18 cellular contexts compared by ENCODE assay signal in the genomic region with DNA sequence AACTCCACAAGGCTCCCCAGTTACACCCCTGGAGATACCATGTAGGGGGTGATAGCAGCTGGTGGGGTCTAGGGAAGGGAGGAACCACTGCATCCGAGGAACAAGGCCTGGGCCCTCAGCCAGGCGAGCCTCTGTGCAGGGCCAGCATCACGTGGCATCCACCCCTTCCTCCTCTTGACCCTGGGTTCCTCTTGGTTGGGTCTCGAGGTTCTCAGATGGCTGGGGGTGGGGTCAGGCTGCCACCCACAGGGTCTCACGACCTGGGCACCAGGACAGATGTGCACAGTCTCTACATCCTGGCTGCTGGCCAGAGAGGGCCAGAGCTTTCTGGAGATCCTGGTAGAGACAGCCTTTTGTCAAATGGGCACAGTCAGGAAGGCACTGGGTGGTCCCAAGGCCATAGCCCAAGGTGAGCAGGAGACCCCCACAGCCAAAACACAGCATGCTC. TPM values are rescaled to one million over a fixed set of nuclear protein-coding genes. Genes with fewer than 3 reads are reported as not detected.
A peak's percentile ranks its signal among the peaks of the same experiment; 100 is the strongest.
DNase-seq lines count a peak whose midpoint lies in the region; ATAC-seq and TF ChIP-seq lines count a peak whose summit lies in the region.
"Had no signal": no experiment of that assay in that cellular context is flagged by ENCODE, and none has a peak within 500 bp of the region (broad histone marks: within the 10 kb centered on the region; RNA-seq: fewer than 3 reads in every experiment).

No MANE protein-coding gene starts in this region.

- ATAC-seq in activated T-cell treated with anti-CD3 and anti-CD28 coated beads, Interleukin-2, amount 50 U/mL, for 4 hours: no peak
- ATAC-seq: activated T-helper 17 cell treated with anti-CD3 and anti-CD28 coated beads, Interleukin-2, amount 50 U/mL, for 72 hours; heart right ventricle; Panc1 had no signal

- no peak overlapping the region for H3K4me3 Mint-ChIP-seq in activated T-cell treated with anti-CD3 and anti-CD28 coated beads, Interleukin-2, amount 50 U/mL, for 4 hours
- H3K4me3 Mint-ChIP-seq: activated T-helper 17 cell treated with anti-CD3 and anti-CD28 coated beads, Interleukin-2, amount 50 U/mL, for 72 hours had no signal

- no peaks in the 10 kb centered on the region for H3K27me3 Mint-ChIP-seq in activated T-cell treated with anti-CD3 and anti-CD28 coated beads, Interleukin-2, amount 50 U/mL, for 4 hours (ENCODE audit: low read depth)
- H3K27me3 Mint-ChIP-seq: activated T-helper 17 cell treated with anti-CD3 and anti-CD28 coated beads, Interleukin-2, amount 50 U/mL, for 72 hours had no signal

- H3K27ac ChIP-seq in RWPE1: peak overlapping the region; percentile 98
- H3K27ac ChIP-seq: cardiac muscle cell, epithelial cell of prostate, heart right ventricle had no signal

- CTCF ChIA-PET in RWPE1 (lab: Yijun Ruan, JAX): interaction anchor here (0.6 kb wide), 2 partner anchors 13 to 371 kb away, joined by 3 read pairs; no protein-coding TSS in a partner anchor

- H3K36me3 Mint-ChIP-seq in activated T-cell treated with anti-CD3 and anti-CD28 coated beads, Interleukin-2, amount 50 U/mL, for 4 hours (ENCODE audit: insufficient read depth): peaks cover 4% of the 10 kb centered on the region

- TF ChIP-seq CTCF in RWPE1 (conservative IDR thresholded peaks at IDR 0.05; ENCODE audit: low read depth): no peak

- peaks cover 15% of the 10 kb centered on the region for H3K4me1 Mint-ChIP-seq in activated T-cell treated with anti-CD3 and anti-CD28 coated beads, Interleukin-2, amount 50 U/mL, for 4 hours (ENCODE audit: low read depth)

- POLR2A ChIA-PET in RWPE1 (lab: Yijun Ruan, JAX; ENCODE audit: low non-redundant PET): no interaction called here

- DNase-seq in Ammon's horn (ENCODE audit: low spot score): peak; percentile 71
- DNase-seq in RWPE1 (ENCODE audit: low spot score): no peak
- peak; percentile 40 for DNase-seq in islet precursor cell
- peak; percentile 53 for DNase-seq in pons (ENCODE audit: low spot score)
- no peak for DNase-seq in NCI-H146 treated with DMSO at 0.1 percent for 48 hours (lab: John Stamatoyannopoulos, UW; ENCODE audit: unreplicated experiment)
- no peak for DNase-seq in activated T-cell treated with anti-CD3 and anti-CD28 coated beads, Interleukin-2, amount 50 U/mL, for 4 hours
- DNase-seq in SKM-1 (lab: John Stamatoyannopoulos, UW; ENCODE audit: unreplicated experiment): no peak
- no peak for DNase-seq in NCI-H82 (lab: John Stamatoyannopoulos, UW)
- DNase-seq: activated CD4-positive, alpha-beta T cell treated with anti-CD3 and anti-CD28 coated beads, Interleukin-2, amount 50 U/mL, for 1 hour; DMS79 treated with DMSO at 0.1 percent for 48 hours; KG1; NCI-H1436 treated with DMSO at 0.1 percent for 48 hours; occipital lobe had no signal

- H3K9me3 Mint-ChIP-seq in activated T-cell treated with anti-CD3 and anti-CD28 coated beads, Interleukin-2, amount 50 U/mL, for 4 hours: no peaks in the 10 kb centered on the region
- H3K9me3 Mint-ChIP-seq: activated T-helper 17 cell treated with anti-CD3 and anti-CD28 coated beads, Interleukin-2, amount 50 U/mL, for 72 hours had no signal

RNA-seq across cellular contexts. Expression of gene HS6ST1, which starts 10.4 kb away (rescaled TPM):
- 10 to 100 TPM; 23.9 to 32.3 (median 28.2) TPM for total RNA-seq in activated T-cell treated with anti-CD3 and anti-CD28 coated beads, Interleukin-2, amount 50 U/mL, for 4 hours

Comparison
In these comparisons a context has a peak if more than half of its experiments do, and no peak if none do; other contexts are left out.
1. DNase-seq: peak in Ammon's horn (single experiment), islet precursor cell (single experiment) and pons (single experiment); none in RWPE1 (single experiment), NCI-H146 treated with DMSO at 0.1 percent for 48 hours (single experiment), activated T-cell treated with anti-CD3 and anti-CD28 coated beads, Interleukin-2, amount 50 U/mL, for 4 hours (single experiment), SKM-1 (single experiment) and NCI-H82 (single experiment).